In the genomic region with DNA sequence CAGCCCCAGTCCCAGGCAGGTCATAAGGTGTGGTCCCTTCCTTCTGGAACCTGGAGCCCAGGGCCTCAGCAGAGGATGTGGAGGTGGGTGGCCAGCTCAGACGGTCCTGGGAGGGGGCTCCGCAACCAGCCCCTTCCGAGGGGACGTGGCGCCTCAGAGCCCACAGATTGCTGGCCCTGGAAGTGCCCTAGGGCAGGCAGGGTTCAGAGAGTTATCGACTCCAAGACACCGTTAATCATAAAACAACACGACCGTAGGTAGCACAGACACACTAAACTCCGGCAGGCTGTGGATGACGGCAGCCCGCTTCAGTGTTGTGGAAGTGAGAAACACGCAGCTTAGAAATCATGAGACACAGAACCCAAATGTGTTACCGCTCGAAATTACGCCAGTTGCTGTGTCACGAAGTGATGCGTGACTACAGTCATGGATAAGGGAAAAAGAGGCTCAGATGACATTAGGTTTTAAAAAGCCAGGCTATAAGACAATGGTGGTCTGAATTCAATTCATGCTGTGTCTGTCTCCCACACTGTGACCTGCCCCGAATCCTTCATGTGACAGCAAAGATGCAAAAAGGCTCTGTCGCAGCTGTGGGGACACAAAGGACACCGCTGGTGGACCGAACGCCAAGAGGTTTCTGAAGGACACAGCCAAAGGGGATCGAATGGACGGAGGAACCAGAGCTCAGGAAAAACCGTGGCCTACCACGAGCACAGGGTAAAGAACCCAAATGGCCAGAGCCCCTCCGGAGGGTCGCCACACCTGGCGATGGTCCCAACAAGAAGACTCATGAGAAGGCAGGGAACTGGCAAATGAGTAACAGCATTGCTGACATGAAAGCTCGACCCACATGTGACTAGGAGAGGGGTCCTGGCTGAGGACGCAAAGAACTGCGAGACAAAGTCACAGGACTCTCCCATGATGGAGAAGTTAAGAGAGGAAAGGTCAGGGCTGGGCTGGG, we compare ENCODE assay signal across 14 cellular contexts. TPM values are rescaled to one million over a fixed set of nuclear protein-coding genes. Genes with fewer than 3 reads are reported as not detected.
DNase-seq lines count a peak whose midpoint lies in the region; ATAC-seq, FAIRE-seq and TF ChIP-seq lines count a peak whose summit lies in the region.
"Had no signal": no experiment of that assay in that cellular context is flagged by ENCODE, and none has a peak within 500 bp of the region (broad histone marks: within the 10 kb centered on the region; RNA-seq: fewer than 3 reads in every experiment).

No MANE protein-coding gene starts in this region.

- H2AFZ ChIP-seq in astrocyte (ENCODE audit: low read depth, low read length): no peak overlapping the region

- FAIRE-seq in astrocyte (lab: Jason Lieb, UNC) (no peak), GM12891 (lab: Jason Lieb, UNC) (no peak), RCC 7860 (lab: Jason Lieb, UNC) (no peak)
- FAIRE-seq: endothelial cell of umbilical vein had no signal

- no peak for TF ChIP-seq POLR2A in GM12891 (IDR thresholded peaks at IDR 0.05; ENCODE audit: low read depth, low read length)

- H3K4me3 Mint-ChIP-seq in CD4-positive, alpha-beta memory T cell: peak overlapping the region; percentile 31 to 76 (median 66)
- H3K4me3 Mint-ChIP-seq in HFFc6 (peak overlapping the region; percentile 28; the same call in 1 of the 2 replicates), astrocyte (ENCODE audit: unreplicated experiment) (peak overlapping the region; percentile 73)
- H3K4me3 Mint-ChIP-seq in natural killer cell treated with Interleukin-12 subunit alpha and Interleukin-12 subunit beta and Interleukin-15 and Interleukin-18, amount 100 ng/mL, for 72 hours: peak overlapping the region; percentile 36

- no peak for DNase-seq in CD4-positive, alpha-beta memory T cell
- DNase-seq in HFFc6: no peak
- DNase-seq in astrocyte (ENCODE audit: low read depth): no peak
- no peak for DNase-seq in natural killer cell treated with Interleukin-12 subunit alpha and Interleukin-12 subunit beta and Interleukin-15 and Interleukin-18, amount 100 ng/mL, for 72 hours (ENCODE audit: low spot score)
- DNase-seq in GM12891 (ENCODE audit: insufficient read length, low spot score): no peak
- DNase-seq in Right ventricle myocardium inferior (ENCODE audit: missing footprints): no peak
- DNase-seq in RCC 7860 (ENCODE audit: low spot score): no peak
- no peak for DNase-seq in MG63
- DNase-seq: activated CD8-positive, alpha-beta memory T cell treated with anti-CD3 and anti-CD28 coated beads, Interleukin-2, amount 50 U/mL, for 48 hours; Karpas-422; NCI-H1694 treated with DMSO at 0.1 percent for 48 hours; NCI-H526 treated with DMSO at 0.1 percent for 48 hours had no signal

- ATAC-seq in natural killer cell treated with Interleukin-12 subunit alpha and Interleukin-12 subunit beta and Interleukin-15 and Interleukin-18, amount 100 ng/mL, for 72 hours: no peak
- no peak for ATAC-seq in Right ventricle myocardium inferior

- H3K9ac ChIP-seq in astrocyte (ENCODE audit: low read length): no peak overlapping the region

- H3K4me2 ChIP-seq in astrocyte (ENCODE audit: low read length): no peak overlapping the region

- peaks cover 1 to 28% (median 18%) of the 10 kb centered on the region in 4 donors for H3K4me1 Mint-ChIP-seq in CD4-positive, alpha-beta memory T cell
- H3K4me1 Mint-ChIP-seq in HFFc6 (ENCODE audit: low read depth) (peaks cover 34% of the 10 kb centered on the region), astrocyte (ENCODE audit: low read depth, unreplicated experiment) (peaks cover 5% of the 10 kb centered on the region)
- peaks cover 5 to 11% of the 10 kb centered on the region in 2 donors for H3K4me1 Mint-ChIP-seq in natural killer cell treated with Interleukin-12 subunit alpha and Interleukin-12 subunit beta and Interleukin-15 and Interleukin-18, amount 100 ng/mL, for 72 hours (ENCODE audit: low read depth in 2 of 2)

- no peaks in the 10 kb centered on the region for H3K36me3 ChIP-seq in CD4-positive, alpha-beta memory T cell (ENCODE audit: insufficient read depth, low read length)
- no peaks in the 10 kb centered on the region for H3K36me3 ChIP-seq in astrocyte (ENCODE audit: insufficient read depth, low read length)
- peaks cover 9% of the 10 kb centered on the region for H3K36me3 ChIP-seq in MG63

- no peaks in the 10 kb centered on the region for H3K27me3 ChIP-seq in CD4-positive, alpha-beta memory T cell (ENCODE audit: insufficient read depth, low read length)
- H3K27me3 ChIP-seq in astrocyte (ENCODE audit: insufficient read depth, low read length): no peaks in the 10 kb centered on the region
- H3K27me3 ChIP-seq in MG63: no peaks in the 10 kb centered on the region

- no peak overlapping the region for H3K27ac ChIP-seq in CD4-positive, alpha-beta memory T cell (ENCODE audit: low read depth, low read length)
- no peak overlapping the region for H3K27ac ChIP-seq in astrocyte (ENCODE audit: low read depth, low read length)
- H3K27ac ChIP-seq: C4-2B had no signal

- peaks cover 4% of the 10 kb centered on the region in 2 donors for H3K36me3 Mint-ChIP-seq in CD4-positive, alpha-beta memory T cell
- peaks cover 30% of the 10 kb centered on the region for H3K36me3 Mint-ChIP-seq in HFFc6 (ENCODE audit: low read depth)
- peaks cover 8% of the 10 kb centered on the region for H3K36me3 Mint-ChIP-seq in astrocyte (ENCODE audit: low read depth, unreplicated experiment)
- peaks cover 16% of the 10 kb centered on the region for H3K36me3 Mint-ChIP-seq in natural killer cell treated with Interleukin-12 subunit alpha and Interleukin-12 subunit beta and Interleukin-15 and Interleukin-18, amount 100 ng/mL, for 72 hours

- no peak for TF ChIP-seq CTCF in HFFc6 (IDR thresholded peaks at IDR 0.05)
- TF ChIP-seq CTCF in astrocyte (IDR thresholded peaks at IDR 0.05; ENCODE audit: insufficient read depth, low read depth, low read length): no peak

- H3K27me3 Mint-ChIP-seq in CD4-positive, alpha-beta memory T cell: no peaks in the 10 kb centered on the region
- H3K27me3 Mint-ChIP-seq in HFFc6 (ENCODE audit: insufficient read depth) (no peaks in the 10 kb centered on the region; the same call in 1 of the 2 replicates), astrocyte (ENCODE audit: low read depth, unreplicated experiment) (peaks cover 3% of the 10 kb centered on the region)
- peaks cover 0 to 5% of the 10 kb centered on the region in 2 donors for H3K27me3 Mint-ChIP-seq in natural killer cell treated with Interleukin-12 subunit alpha and Interleukin-12 subunit beta and Interleukin-15 and Interleukin-18, amount 100 ng/mL, for 72 hours

- peaks cover 0 to 29% (median 18%) of the 10 kb centered on the region in 8 donors for H3K9me3 Mint-ChIP-seq in CD4-positive, alpha-beta memory T cell
- H3K9me3 Mint-ChIP-seq in HFFc6 (peaks cover 24% of the 10 kb centered on the region), astrocyte (ENCODE audit: unreplicated experiment) (peaks cover 24% of the 10 kb centered on the region)
- H3K9me3 Mint-ChIP-seq in natural killer cell treated with Interleukin-12 subunit alpha and Interleukin-12 subunit beta and Interleukin-15 and Interleukin-18, amount 100 ng/mL, for 72 hours: peaks cover 4% of the 10 kb centered on the region

- peaks cover 30% of the 10 kb centered on the region for H3K79me2 ChIP-seq in astrocyte (ENCODE audit: insufficient read depth, low read length)

- peak overlapping the region; percentile 46 to 81 (median 75) for H3K27ac Mint-ChIP-seq in CD4-positive, alpha-beta memory T cell
- H3K27ac Mint-ChIP-seq in HFFc6 (peak overlapping the region; percentile 53), astrocyte (ENCODE audit: unreplicated experiment) (no peak overlapping the region)
- H3K27ac Mint-ChIP-seq in natural killer cell treated with Interleukin-12 subunit alpha and Interleukin-12 subunit beta and Interleukin-15 and Interleukin-18, amount 100 ng/mL, for 72 hours: no peak overlapping the region

- intact Hi-C loops in CD4-positive, alpha-beta memory T cell (cut with micrococcal nuclease): loop anchor here (10.0 kb wide), 2 partner anchors 485 to 825 kb away; a partner anchor contains a TSS
- intact Hi-C loops in Right ventricle myocardium inferior (cut with DNase I): loop anchor here (5.0 to 10.0 kb wide), 2 partner anchors 118 to 315 kb away; no protein-coding TSS in a partner anchor

- POLR2A ChIA-PET in CD4-positive, alpha-beta memory T cell (lab: Charles Lee; ENCODE audit: partially characterized antibody): interaction anchor here (1.1 to 5.1 kb wide), 2 partner anchors 54 to 98 kb away, joined by 3 to 52 read pairs; a partner anchor contains a TSS

- H4K20me1 ChIP-seq in astrocyte (ENCODE audit: insufficient read depth, low read length): peaks cover 29% of the 10 kb centered on the region

- peaks cover 16% of the 10 kb centered on the region for H3K4me1 ChIP-seq in CD4-positive, alpha-beta memory T cell (ENCODE audit: insufficient read depth, low read length)
- H3K4me1 ChIP-seq in astrocyte (ENCODE audit: insufficient read depth, low read length): no peaks in the 10 kb centered on the region

- H3K4me3 ChIP-seq in CD4-positive, alpha-beta memory T cell (ENCODE audit: low read length in 2 of 2): no peak overlapping the region
- H3K4me3 ChIP-seq in astrocyte (ENCODE audit: insufficient read depth, low read depth, low read length) (no peak overlapping the region), MG63 (no peak overlapping the region)

- CTCF ChIA-PET in CD4-positive, alpha-beta memory T cell (lab: Charles Lee; ENCODE audit: partially characterized antibody): interaction anchor here (2.0 kb wide), 1 partner anchor 18 kb away, joined by 5 read pairs; a partner anchor contains a TSS

- peaks cover 0 to 5% of the 10 kb centered on the region in 2 donors for H3K9me3 ChIP-seq in CD4-positive, alpha-beta memory T cell (ENCODE audit: control insufficient read depth in 1 of 2, low read length in 2 of 2)
- H3K9me3 ChIP-seq in astrocyte (ENCODE audit: insufficient read depth, low read depth, low read length) (peaks cover 11% of the 10 kb centered on the region), MG63 (peaks cover 35% of the 10 kb centered on the region)

RNA-seq across cellular contexts. Expression of a gene that starts 1.7 kb away (rescaled TPM):
- 10 to 100 TPM; 36.3 to 37.3 TPM for total RNA-seq in CD4-positive, alpha-beta memory T cell
- 10 to 100 TPM; 74.9 to 99.7 TPM for polyA plus RNA-seq in CD4-positive, alpha-beta memory T cell
- 100 to 1,000 TPM; 116 to 160 (median 147) TPM for total RNA-seq in HFFc6 (2021; fragmentation: NEBNext Ultra II Directional; extraction: Animal tissue kit (Norgen Biotek cat#: 25700))
- 72.7 and 83.5 TPM in 2 replicates for total RNA-seq in astrocyte
- total RNA-seq in natural killer cell treated with Interleukin-12 subunit alpha and Interleukin-12 subunit beta and Interleukin-15 and Interleukin-18, amount 100 ng/mL, for 72 hours: 10 to 100 TPM; 50.1 to 53.9 TPM
- 67.9 TPM for polyA plus RNA-seq in GM12891 (2012; ENCODE audit: low read depth, missing spikeins)
- 73.9 TPM for total RNA-seq in Right ventricle myocardium inferior
- total RNA-seq in MG63 (2014; rRNA removed; shearing (Covaris generic); ENCODE audit: low replicate concordance): 153 and 197 TPM in 2 replicates

RNA-seq across cellular contexts. Expression of a gene that starts 17.9 kb away (rescaled TPM):
- total RNA-seq in CD4-positive, alpha-beta memory T cell: 100 to 1,000 TPM; 125 to 131 TPM
- polyA plus RNA-seq in CD4-positive, alpha-beta memory T cell: 10 to 100 TPM; 51.8 to 65.9 TPM
- total RNA-seq in HFFc6 (2021; fragmentation: NEBNext Ultra II Directional; extraction: Animal tissue kit (Norgen Biotek cat#: 25700)): 10 to 100 TPM; 53.5 to 73.3 (median 61.0) TPM
- total RNA-seq in astrocyte (63.8 and 74.5 TPM in 2 replicates), Right ventricle myocardium inferior (66.6 TPM)
- total RNA-seq in natural killer cell treated with Interleukin-12 subunit alpha and Interleukin-12 subunit beta and Interleukin-15 and Interleukin-18, amount 100 ng/mL, for 72 hours: 100 to 1,000 TPM in 1 of 2 donors, 10 to 100 TPM in 1; 89.7 to 164 TPM
- 41.5 TPM for polyA plus RNA-seq in GM12891 (2012; ENCODE audit: low read depth, missing spikeins)
- 59.9 and 76.0 TPM in 2 replicates for total RNA-seq in MG63 (2014; rRNA removed; shearing (Covaris generic); ENCODE audit: low replicate concordance)

RNA-seq across cellular contexts. Expression of a gene that starts 53.9 kb away (rescaled TPM):
- total RNA-seq in CD4-positive, alpha-beta memory T cell: 100 to 1,000 TPM in 1 of 2 experiments, 10 to 100 TPM in 1; 98.7 to 110 TPM
- polyA plus RNA-seq in CD4-positive, alpha-beta memory T cell: 10 to 100 TPM; 84.8 to 92.4 TPM
- 100 to 1,000 TPM; 241 to 290 (median 277) TPM for total RNA-seq in HFFc6 (2021; fragmentation: NEBNext Ultra II Directional; extraction: Animal tissue kit (Norgen Biotek cat#: 25700))
- total RNA-seq in astrocyte (208 and 240 TPM in 2 replicates), Right ventricle myocardium inferior (160 TPM)
- total RNA-seq in natural killer cell treated with Interleukin-12 subunit alpha and Interleukin-12 subunit beta and Interleukin-15 and Interleukin-18, amount 100 ng/mL, for 72 hours: 10 to 100 TPM; 69.4 to 81.7 TPM
- 26.6 TPM for polyA plus RNA-seq in GM12891 (2012; ENCODE audit: low read depth, missing spikeins)
- total RNA-seq in MG63 (2014; rRNA removed; shearing (Covaris generic); ENCODE audit: low replicate concordance): 396 and 445 TPM in 2 replicates

Comparison
In these comparisons a context has a peak if more than half of its experiments do, and no peak if none do; other contexts are left out.
1. H3K27ac Mint-ChIP-seq: peak in CD4-positive, alpha-beta memory T cell (7 of 7) and HFFc6 (single experiment); none in astrocyte (single experiment) and natural killer cell treated with Interleukin-12 subunit alpha and Interleukin-12 subunit beta and Interleukin-15 and Interleukin-18, amount 100 ng/mL, for 72 hours (0 of 2).
2. Peak in every context shown above with its lines, with median percentiles within 50 percentile points of each other: H3K4me3 Mint-ChIP-seq.